Comparison of ENCODE assay signal across 11 cellular contexts in the genomic region with DNA sequence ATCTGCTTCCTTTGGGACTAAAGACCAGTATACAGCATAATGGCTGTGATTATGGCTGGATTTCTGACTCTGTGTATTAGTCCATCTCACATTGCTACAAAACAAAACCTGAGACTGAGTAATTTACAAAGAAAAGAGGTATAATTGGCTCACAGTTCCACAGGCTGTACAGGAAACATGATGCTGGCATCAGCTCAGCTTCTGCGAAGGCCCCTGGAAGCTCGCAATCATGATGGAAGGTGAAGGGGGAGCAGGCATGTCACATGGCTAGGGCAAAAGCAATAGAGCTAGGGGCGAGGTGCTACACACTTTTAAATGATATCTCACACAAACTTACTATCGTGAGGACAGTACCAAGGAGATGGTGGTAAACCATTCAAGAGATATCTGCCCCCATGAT.
"Had no signal": no experiment of that assay in that cellular context is flagged by ENCODE, and none has a peak within 500 bp of the region (broad histone marks: within the 10 kb centered on the region; RNA-seq: fewer than 3 reads in every experiment).

No MANE protein-coding gene starts in this region.

- H3K36me3 ChIP-seq: HAP-1 had no signal

- H3K27ac ChIP-seq: GM23248 had no signal

- H3K4me3 ChIP-seq: GM23248, GM23338, HAP-1 had no signal

- H3K4me2 ChIP-seq: GM23338 had no signal

- H3K9ac ChIP-seq: GM23248 had no signal

- FAIRE-seq: H1, H54 had no signal

- H3K9me3 ChIP-seq: HAP-1 had no signal

- ATAC-seq: GM23338, HCT116 had no signal

- H2AFZ ChIP-seq: GM23248, GM23338 had no signal

- DNase-seq: GOT3, H7, H9, HCEC 1CT, HFFc6 had no signal
